In the genomic region with DNA sequence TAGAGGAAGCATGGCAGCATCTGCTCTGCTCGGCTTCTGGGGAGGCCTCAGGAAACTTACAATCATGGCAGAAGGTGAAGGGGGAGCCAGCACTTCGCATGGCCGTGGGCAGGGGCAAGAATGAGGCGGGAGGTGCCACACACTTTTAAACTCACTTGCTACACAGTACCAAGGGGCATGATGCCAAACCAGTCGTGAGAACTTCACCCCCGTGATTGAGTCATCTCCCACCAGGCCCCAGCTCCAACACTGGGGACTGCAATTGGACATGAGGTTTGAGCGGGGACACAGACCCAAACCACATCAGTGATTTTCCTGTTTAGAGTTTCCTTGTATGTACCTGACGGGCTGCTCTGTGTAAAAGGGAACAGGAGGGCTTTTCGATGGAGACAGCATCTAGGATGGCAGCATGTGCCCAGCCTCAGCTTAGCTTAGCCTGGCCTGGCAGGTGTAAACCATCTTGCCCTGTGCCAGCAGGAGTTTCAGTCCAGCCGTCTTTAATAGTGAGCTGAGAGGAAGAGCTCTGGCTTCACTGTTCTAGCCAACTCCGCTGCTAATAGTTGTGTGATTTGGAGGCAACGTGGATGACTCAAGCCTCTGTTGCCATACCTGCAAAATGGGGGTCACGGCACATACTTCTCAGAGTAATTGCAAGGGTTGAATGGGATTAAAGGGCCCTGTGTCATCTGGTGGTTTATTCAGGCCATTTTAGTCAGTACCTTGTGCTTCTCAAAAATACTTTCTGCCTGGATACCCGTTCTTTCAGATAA, we compare ENCODE assay signal across 2 cellular contexts.
TF ChIP-seq lines count a peak whose summit lies in the region.

No MANE protein-coding gene starts in this region.

TF ChIP-seq in SK-N-SH, 30 proteins besides CTCF, POLR2A, EP300 and RAD21 (continued from another document):
- TF ChIP-seq, protein P1, sequence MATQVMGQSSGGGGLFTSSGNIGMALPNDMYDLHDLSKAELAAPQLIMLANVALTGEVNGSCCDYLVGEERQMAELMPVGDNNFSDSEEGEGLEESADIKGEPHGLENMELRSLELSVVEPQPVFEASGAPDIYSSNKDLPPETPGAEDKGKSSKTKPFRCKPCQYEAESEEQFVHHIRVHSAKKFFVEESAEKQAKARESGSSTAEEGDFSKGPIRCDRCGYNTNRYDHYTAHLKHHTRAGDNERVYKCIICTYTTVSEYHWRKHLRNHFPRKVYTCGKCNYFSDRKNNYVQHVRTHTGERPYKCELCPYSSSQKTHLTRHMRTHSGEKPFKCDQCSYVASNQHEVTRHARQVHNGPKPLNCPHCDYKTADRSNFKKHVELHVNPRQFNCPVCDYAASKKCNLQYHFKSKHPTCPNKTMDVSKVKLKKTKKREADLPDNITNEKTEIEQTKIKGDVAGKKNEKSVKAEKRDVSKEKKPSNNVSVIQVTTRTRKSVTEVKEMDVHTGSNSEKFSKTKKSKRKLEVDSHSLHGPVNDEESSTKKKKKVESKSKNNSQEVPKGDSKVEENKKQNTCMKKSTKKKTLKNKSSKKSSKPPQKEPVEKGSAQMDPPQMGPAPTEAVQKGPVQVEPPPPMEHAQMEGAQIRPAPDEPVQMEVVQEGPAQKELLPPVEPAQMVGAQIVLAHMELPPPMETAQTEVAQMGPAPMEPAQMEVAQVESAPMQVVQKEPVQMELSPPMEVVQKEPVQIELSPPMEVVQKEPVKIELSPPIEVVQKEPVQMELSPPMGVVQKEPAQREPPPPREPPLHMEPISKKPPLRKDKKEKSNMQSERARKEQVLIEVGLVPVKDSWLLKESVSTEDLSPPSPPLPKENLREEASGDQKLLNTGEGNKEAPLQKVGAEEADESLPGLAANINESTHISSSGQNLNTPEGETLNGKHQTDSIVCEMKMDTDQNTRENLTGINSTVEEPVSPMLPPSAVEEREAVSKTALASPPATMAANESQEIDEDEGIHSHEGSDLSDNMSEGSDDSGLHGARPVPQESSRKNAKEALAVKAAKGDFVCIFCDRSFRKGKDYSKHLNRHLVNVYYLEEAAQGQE (IDR thresholded peaks at IDR 0.05; ENCODE audit: low read depth, low read length): no peak

TF ChIP-seq in SK-N-SH treated with all-trans-retinoic acid at 6 μM for 48 hours, 23 proteins besides CTCF, POLR2A, EP300 and RAD21 (continued from another document):
- TF ChIP-seq ARNTL (CRISPR knock-in tag; IDR thresholded peaks at IDR 0.05; ENCODE audit: borderline replicate concordance, low read depth): no peak
- TF ChIP-seq, protein P2, sequence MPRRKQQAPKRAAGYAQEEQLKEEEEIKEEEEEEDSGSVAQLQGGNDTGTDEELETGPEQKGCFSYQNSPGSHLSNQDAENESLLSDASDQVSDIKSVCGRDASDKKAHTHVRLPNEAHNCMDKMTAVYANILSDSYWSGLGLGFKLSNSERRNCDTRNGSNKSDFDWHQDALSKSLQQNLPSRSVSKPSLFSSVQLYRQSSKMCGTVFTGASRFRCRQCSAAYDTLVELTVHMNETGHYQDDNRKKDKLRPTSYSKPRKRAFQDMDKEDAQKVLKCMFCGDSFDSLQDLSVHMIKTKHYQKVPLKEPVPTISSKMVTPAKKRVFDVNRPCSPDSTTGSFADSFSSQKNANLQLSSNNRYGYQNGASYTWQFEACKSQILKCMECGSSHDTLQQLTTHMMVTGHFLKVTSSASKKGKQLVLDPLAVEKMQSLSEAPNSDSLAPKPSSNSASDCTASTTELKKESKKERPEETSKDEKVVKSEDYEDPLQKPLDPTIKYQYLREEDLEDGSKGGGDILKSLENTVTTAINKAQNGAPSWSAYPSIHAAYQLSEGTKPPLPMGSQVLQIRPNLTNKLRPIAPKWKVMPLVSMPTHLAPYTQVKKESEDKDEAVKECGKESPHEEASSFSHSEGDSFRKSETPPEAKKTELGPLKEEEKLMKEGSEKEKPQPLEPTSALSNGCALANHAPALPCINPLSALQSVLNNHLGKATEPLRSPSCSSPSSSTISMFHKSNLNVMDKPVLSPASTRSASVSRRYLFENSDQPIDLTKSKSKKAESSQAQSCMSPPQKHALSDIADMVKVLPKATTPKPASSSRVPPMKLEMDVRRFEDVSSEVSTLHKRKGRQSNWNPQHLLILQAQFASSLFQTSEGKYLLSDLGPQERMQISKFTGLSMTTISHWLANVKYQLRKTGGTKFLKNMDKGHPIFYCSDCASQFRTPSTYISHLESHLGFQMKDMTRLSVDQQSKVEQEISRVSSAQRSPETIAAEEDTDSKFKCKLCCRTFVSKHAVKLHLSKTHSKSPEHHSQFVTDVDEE (CRISPR knock-in tag; IDR thresholded peaks at IDR 0.05): no peak
- TF ChIP-seq, protein P3, sequence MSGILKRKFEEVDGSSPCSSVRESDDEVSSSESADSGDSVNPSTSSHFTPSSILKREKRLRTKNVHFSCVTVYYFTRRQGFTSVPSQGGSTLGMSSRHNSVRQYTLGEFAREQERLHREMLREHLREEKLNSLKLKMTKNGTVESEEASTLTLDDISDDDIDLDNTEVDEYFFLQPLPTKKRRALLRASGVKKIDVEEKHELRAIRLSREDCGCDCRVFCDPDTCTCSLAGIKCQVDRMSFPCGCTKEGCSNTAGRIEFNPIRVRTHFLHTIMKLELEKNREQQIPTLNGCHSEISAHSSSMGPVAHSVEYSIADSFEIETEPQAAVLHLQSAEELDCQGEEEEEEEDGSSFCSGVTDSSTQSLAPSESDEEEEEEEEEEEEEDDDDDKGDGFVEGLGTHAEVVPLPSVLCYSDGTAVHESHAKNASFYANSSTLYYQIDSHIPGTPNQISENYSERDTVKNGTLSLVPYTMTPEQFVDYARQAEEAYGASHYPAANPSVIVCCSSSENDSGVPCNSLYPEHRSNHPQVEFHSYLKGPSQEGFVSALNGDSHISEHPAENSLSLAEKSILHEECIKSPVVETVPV (CRISPR knock-in tag; IDR thresholded peaks at IDR 0.05): no peak
- no peak for TF ChIP-seq ZNF8 (CRISPR knock-in tag; IDR thresholded peaks at IDR 0.05)
- TF ChIP-seq ZFP30 (CRISPR knock-in tag; IDR thresholded peaks at IDR 0.05): no peak
- TF ChIP-seq PPARA (CRISPR knock-in tag; IDR thresholded peaks at IDR 0.05; ENCODE audit: borderline replicate concordance): no peak
- TF ChIP-seq ZNF70 (CRISPR knock-in tag; IDR thresholded peaks at IDR 0.05): no peak
- TF ChIP-seq SNAI2 (CRISPR knock-in tag; IDR thresholded peaks at IDR 0.05): no peak
